Comparison of ENCODE assay signal across 8 cellular contexts in the genomic region with DNA sequence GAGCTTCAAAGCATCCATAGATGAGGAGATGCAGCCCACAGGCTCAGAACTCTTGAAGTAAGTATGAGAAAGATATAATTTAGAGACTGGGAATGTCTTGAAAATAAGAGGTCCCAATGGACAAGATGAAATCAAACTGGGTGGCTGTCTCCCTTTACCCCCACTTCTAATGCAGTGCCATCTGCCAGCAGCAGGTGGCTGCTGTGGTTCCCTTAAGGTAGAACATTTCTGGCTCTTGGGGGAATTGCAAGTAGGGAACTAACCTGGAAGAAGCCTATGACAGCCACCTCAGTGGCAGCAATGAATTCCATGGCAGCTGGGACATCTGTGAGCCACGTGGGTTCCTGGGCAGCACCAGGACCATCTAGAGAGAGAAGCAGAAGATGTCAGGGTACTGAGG. TPM values are rescaled to one million over a fixed set of nuclear protein-coding genes. Genes with fewer than 3 reads are reported as not detected.
DNase-seq lines count a peak whose midpoint lies in the region; ATAC-seq and TF ChIP-seq lines count a peak whose summit lies in the region.
"Had no signal": no experiment of that assay in that cellular context is flagged by ENCODE, and none has a peak within 500 bp of the region (broad histone marks: within the 10 kb centered on the region; RNA-seq: fewer than 3 reads in every experiment).

No MANE protein-coding gene starts in this region.

- BruUV-seq in HCT116 (replicated peaks; lab: Mats Ljungman, UMichigan): no TSS peak

- intact Hi-C loops in HCT116 (cut with micrococcal nuclease): loop anchor here (2.0 kb wide), 1 partner anchor 59 kb away; no protein-coding TSS in a partner anchor
- intact Hi-C loops in ascending aorta (cut with DNase I): no loop called here

- H3K4ac ChIP-seq in mesendoderm (ENCODE audit: low read depth, low read length): no peak overlapping the region

- H2BK120ac ChIP-seq in mesendoderm (ENCODE audit: low read depth, low read length): no peak overlapping the region

- TF ChIP-seq CTCF in GM10248 (IDR thresholded peaks at IDR 0.05; ENCODE audit: control extremely low read depth, extremely low read depth, low read depth, missing control alignments) (peak; percentile 30), HCT116 (IDR thresholded peaks at IDR 0.05 in 2 of 3, conservative IDR thresholded peaks at IDR 0.05 in 1 of 3; ENCODE audit: borderline replicate concordance in 1 of 3, insufficient read depth in 1 of 3, low read depth in 2 of 3, low read length in 2 of 3) (peak in 2 of 3 experiments; percentile 48 to 49; a peak in 4 of 6 replicates), ascending aorta (IDR thresholded peaks at IDR 0.05) (no peak)

- no peak overlapping the region for H2BK5ac ChIP-seq in mesendoderm (ENCODE audit: low read length)

- no peak overlapping the region for H2AK5ac ChIP-seq in mesendoderm (ENCODE audit: low read length)

- peak overlapping the region; percentile 100 for H3K27ac Mint-ChIP-seq in T-helper 17 cell

- H4K5ac ChIP-seq in mesendoderm (ENCODE audit: low read length): no peak overlapping the region

- H3K79me2 ChIP-seq in HCT116 (ENCODE audit: insufficient read depth, low read length): no peaks in the 10 kb centered on the region
- H3K79me2 ChIP-seq in mesendoderm (ENCODE audit: control insufficient read depth, insufficient read depth, low read length): no peaks in the 10 kb centered on the region

- ATAC-seq in HCT116: peak; percentile 88
- ATAC-seq in T-helper 17 cell: peak; percentile 56

- H3K4me3 ChIP-seq in HCT116 (replicated peaks in 1 of 2; ENCODE audit: low read depth in 1 of 2, low read length in 2 of 2): no peak overlapping the region
- H3K4me3 ChIP-seq in mesendoderm (ENCODE audit: low read length): no peak overlapping the region
- H3K4me3 ChIP-seq in ascending aorta: no peak overlapping the region

- CTCF ChIA-PET in GM10248 (lab: Yijun Ruan, JAX): interaction anchor here (1.2 to 2.0 kb wide), 8 partner anchors 10 to 92 kb away, joined by 3 to 7 read pairs (median 4); no protein-coding TSS in a partner anchor
- CTCF ChIA-PET in HCT116 (lab: Charles Lee): interaction anchor here (1.0 kb wide), 1 partner anchor 90 kb away, joined by 3 read pairs; no protein-coding TSS in a partner anchor

- H3K4me2 ChIP-seq in HCT116 (ENCODE audit: low read length) (no peak overlapping the region), mesendoderm (ENCODE audit: low read length) (no peak overlapping the region)

- H2BK15ac ChIP-seq in mesendoderm (replicated peaks; ENCODE audit: low read depth): no peak overlapping the region

- H3K9me2 ChIP-seq in HCT116 (ENCODE audit: insufficient read depth): peaks cover 3% of the 10 kb centered on the region; the same call in 1 of the 2 replicates

- H3K36me3 Mint-ChIP-seq in T-helper 17 cell (ENCODE audit: low read depth): peaks cover 17% of the 10 kb centered on the region

- H3K9me3 ChIP-seq in HCT116 (ENCODE audit: control insufficient read depth in 1 of 2, insufficient read depth in 1 of 2, low read depth in 1 of 2, low read length in 2 of 2) (no peaks in the 10 kb centered on the region), T-helper 17 cell (ENCODE audit: control insufficient read depth, low read length, poor library complexity, severe bottlenecking) (no peaks in the 10 kb centered on the region), ascending aorta (peaks cover 0 to 2% of the 10 kb centered on the region in 2 donors)

- DNase-seq in GM10248 (ENCODE audit: extremely low spot score) (peak; percentile 22), HCT116 (ENCODE audit: low read depth, low spot score) (peak; percentile 19), T-helper 17 cell (no peak), mesendoderm (peak; percentile 55), islet precursor cell (no peak), COLO668 (lab: John Stamatoyannopoulos, UW; ENCODE audit: unreplicated experiment) (no peak), ascending aorta (ENCODE audit: low spot score in 2 of 2) (no peak)

- peak; percentile 20; the same call in 1 of the 2 replicates for TF ChIP-seq RAD21 in HCT116 (IDR thresholded peaks at IDR 0.05; ENCODE audit: low read depth)

- H3K36me3 ChIP-seq in HCT116 (ENCODE audit: control insufficient read depth in 1 of 2, insufficient read depth in 2 of 2, low read length in 2 of 2) (no peaks in the 10 kb centered on the region), mesendoderm (ENCODE audit: control insufficient read depth, insufficient read depth, low read length) (no peaks in the 10 kb centered on the region), ascending aorta (peaks cover 10 to 13% of the 10 kb centered on the region in 2 donors)

- H3K23ac ChIP-seq in mesendoderm (ENCODE audit: low read length): no peak overlapping the region

- H3K27me3 Mint-ChIP-seq in T-helper 17 cell: no peaks in the 10 kb centered on the region

- no CpG with 5 or more reads among the region's 1 CpG for WGBS in mesendoderm (ENCODE audit: extremely low coverage, insufficient coverage, low lambda C conversion rate)

- no peak overlapping the region for H3K27ac ChIP-seq in HCT116 (ENCODE audit: low read depth, low read length)
- no peak overlapping the region for H3K27ac ChIP-seq in mesendoderm (ENCODE audit: low read depth, low read length)
- H3K27ac ChIP-seq in ascending aorta: no peak overlapping the region

- H3K9ac ChIP-seq in HCT116 (ENCODE audit: low read length) (no peak overlapping the region), mesendoderm (ENCODE audit: low read length) (no peak overlapping the region)

- H3K4me1 Mint-ChIP-seq in T-helper 17 cell: peaks cover 51% of the 10 kb centered on the region

- RAD21 ChIA-PET in HCT116 (lab: Charles Lee; ENCODE audit: low non-redundant PET in 1 of 2, low total read pairs in 2 of 2, uncharacterized antibody in 2 of 2, unreplicated experiment in 2 of 2): no interaction called here

- peak overlapping the region; percentile 75 for H3K4me3 Mint-ChIP-seq in T-helper 17 cell

- no peak overlapping the region for H2AFZ ChIP-seq in HCT116 (ENCODE audit: low read depth, low read length, poor library complexity, severe bottlenecking)

- no peak overlapping the region for H3K56ac ChIP-seq in mesendoderm (ENCODE audit: low read length)

- H3K79me1 ChIP-seq in mesendoderm (ENCODE audit: low read length): no peaks in the 10 kb centered on the region

- no peak overlapping the region for H3K18ac ChIP-seq in mesendoderm (ENCODE audit: low read length)

- no peak overlapping the region for H4K8ac ChIP-seq in mesendoderm (ENCODE audit: low read depth, low read length)

- peaks cover 0 to under 1% of the 10 kb centered on the region in 2 experiments; a peak in 1 of 4 replicates for H3K4me1 ChIP-seq in HCT116 (ENCODE audit: control insufficient read depth in 1 of 2, insufficient read depth in 2 of 2, low read length in 2 of 2)
- H3K4me1 ChIP-seq in mesendoderm (ENCODE audit: control insufficient read depth, low read depth, low read length): no peaks in the 10 kb centered on the region
- no peaks in the 10 kb centered on the region for H3K4me1 ChIP-seq in ascending aorta

- H3K27me3 ChIP-seq in HCT116 (ENCODE audit: insufficient read depth, low read length): no peaks in the 10 kb centered on the region
- no peaks in the 10 kb centered on the region for H3K27me3 ChIP-seq in mesendoderm (ENCODE audit: insufficient read depth, low read length, poor library complexity)
- H3K27me3 ChIP-seq in ascending aorta: no peaks in the 10 kb centered on the region

- POLR2A ChIA-PET in GM10248 (lab: Yijun Ruan, JAX): no interaction called here
- POLR2A ChIA-PET in HCT116 (lab: Charles Lee): no interaction called here

- H4K20me1 ChIP-seq in HCT116 (ENCODE audit: insufficient read depth): no peaks in the 10 kb centered on the region

- TF ChIP-seq POLR2A in HCT116 (IDR thresholded peaks at IDR 0.05; ENCODE audit: borderline replicate concordance, extremely low read depth, insufficient read depth, insufficient read length): no peak

TF ChIP-seq in HCT116, 20 proteins besides CTCF, POLR2A, EP300 and RAD21 (continues in another document):
- TF ChIP-seq, protein P1, sequence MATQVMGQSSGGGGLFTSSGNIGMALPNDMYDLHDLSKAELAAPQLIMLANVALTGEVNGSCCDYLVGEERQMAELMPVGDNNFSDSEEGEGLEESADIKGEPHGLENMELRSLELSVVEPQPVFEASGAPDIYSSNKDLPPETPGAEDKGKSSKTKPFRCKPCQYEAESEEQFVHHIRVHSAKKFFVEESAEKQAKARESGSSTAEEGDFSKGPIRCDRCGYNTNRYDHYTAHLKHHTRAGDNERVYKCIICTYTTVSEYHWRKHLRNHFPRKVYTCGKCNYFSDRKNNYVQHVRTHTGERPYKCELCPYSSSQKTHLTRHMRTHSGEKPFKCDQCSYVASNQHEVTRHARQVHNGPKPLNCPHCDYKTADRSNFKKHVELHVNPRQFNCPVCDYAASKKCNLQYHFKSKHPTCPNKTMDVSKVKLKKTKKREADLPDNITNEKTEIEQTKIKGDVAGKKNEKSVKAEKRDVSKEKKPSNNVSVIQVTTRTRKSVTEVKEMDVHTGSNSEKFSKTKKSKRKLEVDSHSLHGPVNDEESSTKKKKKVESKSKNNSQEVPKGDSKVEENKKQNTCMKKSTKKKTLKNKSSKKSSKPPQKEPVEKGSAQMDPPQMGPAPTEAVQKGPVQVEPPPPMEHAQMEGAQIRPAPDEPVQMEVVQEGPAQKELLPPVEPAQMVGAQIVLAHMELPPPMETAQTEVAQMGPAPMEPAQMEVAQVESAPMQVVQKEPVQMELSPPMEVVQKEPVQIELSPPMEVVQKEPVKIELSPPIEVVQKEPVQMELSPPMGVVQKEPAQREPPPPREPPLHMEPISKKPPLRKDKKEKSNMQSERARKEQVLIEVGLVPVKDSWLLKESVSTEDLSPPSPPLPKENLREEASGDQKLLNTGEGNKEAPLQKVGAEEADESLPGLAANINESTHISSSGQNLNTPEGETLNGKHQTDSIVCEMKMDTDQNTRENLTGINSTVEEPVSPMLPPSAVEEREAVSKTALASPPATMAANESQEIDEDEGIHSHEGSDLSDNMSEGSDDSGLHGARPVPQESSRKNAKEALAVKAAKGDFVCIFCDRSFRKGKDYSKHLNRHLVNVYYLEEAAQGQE (IDR thresholded peaks at IDR 0.05; ENCODE audit: low read depth): no peak
- no peak for TF ChIP-seq POLR2AphosphoS5 (IDR thresholded peaks at IDR 0.05; ENCODE audit: low read depth, low read length)

RNA-seq across cellular contexts. Expression of gene ERP27, which starts 0.6 kb away (rescaled TPM):
- total RNA-seq in HCT116 (2021; ENCODE audit: unreplicated experiment) (0.39 TPM), T-helper 17 cell (10 to 100 TPM in 1 of 2 donors, 1 to 10 TPM in 1; 9.9 to 14.9 TPM), ascending aorta (not detected)
- polyA plus RNA-seq in HCT116 (2012): not detected in 2 replicates
- polyA plus RNA-seq in mesendoderm (2013, experiment 1 of 2): 0.24 TPM
- 0.14 TPM for polyA plus RNA-seq in mesendoderm (2013, experiment 2 of 2)
- total RNA-seq: myocyte had no signal

RNA-seq across cellular contexts. Expression of gene ARHGDIB, which starts 23.7 kb away (rescaled TPM):
- total RNA-seq in HCT116 (2021; ENCODE audit: unreplicated experiment) (4.3 TPM), T-helper 17 cell (100 to 1,000 TPM; 895 to 936 TPM), ascending aorta (87.1 TPM)
- 1.6 and 2.3 TPM in 2 replicates for polyA plus RNA-seq in HCT116 (2012)
- polyA plus RNA-seq in mesendoderm (2013, experiment 1 of 2): 9.5 TPM
- 9.5 TPM for polyA plus RNA-seq in mesendoderm (2013, experiment 2 of 2)
- total RNA-seq: myocyte had no signal

RNA-seq across cellular contexts. Expression of gene PDE6H, which starts 35.2 kb away (rescaled TPM):
- total RNA-seq in HCT116 (2021; ENCODE audit: unreplicated experiment) (not detected), T-helper 17 cell (not detected), ascending aorta (not detected)
- not detected in 2 replicates for polyA plus RNA-seq in HCT116 (2012)
- polyA plus RNA-seq in mesendoderm (2013, experiment 1 of 2): not detected
- not detected for polyA plus RNA-seq in mesendoderm (2013, experiment 2 of 2)
- total RNA-seq: myocyte had no signal

RNA-seq across cellular contexts. Expression of gene MGP, which starts 52.0 kb away (rescaled TPM):
- 1.3 TPM for total RNA-seq in HCT116 (2021; ENCODE audit: unreplicated experiment)
- 0.05 TPM in 1 of 2 replicates, not detected in the other for polyA plus RNA-seq in HCT116 (2012)
- 1 to 10 TPM in 1 of 2 donors, not detected in 1; 1.7 TPM for total RNA-seq in T-helper 17 cell
- polyA plus RNA-seq in mesendoderm (2013, experiment 1 of 2): not detected
- not detected for polyA plus RNA-seq in mesendoderm (2013, experiment 2 of 2)
- total RNA-seq in ascending aorta: 3,618 TPM
- total RNA-seq: myocyte had no signal

Comparison
In these comparisons a context has a peak if more than half of its experiments do, and no peak if none do; other contexts are left out.
1. DNase-seq: peak in GM10248 (single experiment), HCT116 (single experiment) and mesendoderm (single experiment); none in T-helper 17 cell (0 of 3), islet precursor cell (single experiment), COLO668 (single experiment) and ascending aorta (0 of 2).
2. CTCF ChIP-seq: peak in GM10248 (single experiment) and HCT116 (2 of 3); none in ascending aorta (0 of 3).
3. RNA of gene ARHGDIB, which starts 23.7 kb away (total RNA-seq): 895 to 936 TPM in T-helper 17 cell and 87.1 TPM in ascending aorta (single experiment); 4.3 TPM in HCT116 (single experiment); every median in the first group is over 10 times any median in the second.